ENCODE assay signal across 8 cellular contexts in genomic region chr4:108849611-108850406, GRCh38.
A peak's percentile ranks its signal among the peaks of the same experiment; 100 is the strongest.
DNase-seq lines count a peak whose midpoint lies in the region; ATAC-seq and TF ChIP-seq lines count a peak whose summit lies in the region.

No MANE protein-coding gene starts in this region.

- H3K4me1 Mint-ChIP-seq in stimulated activated effector memory CD8-positive, alpha-beta T cell treated with anti-CD3 and anti-CD28 coated beads, Interleukin-12 subunit alpha, Interleukin-12 subunit beta, amount 100 ng/mL, for 72 hours, result no peaks in the 10 kb centered on the region

- DNase-seq in GM23248, result peak; percentile 79
- DNase-seq in epithelial cell of prostate (ENCODE audit: low read depth, low spot score), result peak; percentile 6
- DNase-seq in NCI-H2196 (lab: John Stamatoyannopoulos, UW; ENCODE audit: unreplicated experiment), result no peak
- DNase-seq in G401 (ENCODE audit: low spot score), result no peak
- DNase-seq in stimulated activated effector memory CD8-positive, alpha-beta T cell treated with anti-CD3 and anti-CD28 coated beads, Interleukin-12 subunit alpha, Interleukin-12 subunit beta, amount 100 ng/mL, for 72 hours (ENCODE audit: low spot score in 2 of 2), result no peak
- DNase-seq in stimulated activated CD4-positive, alpha-beta T cell treated with anti-CD3 and anti-CD28 coated beads, Interleukin-2, amount 100 ng/mL, for 48 hours, result no peak

- H3K4me1 ChIP-seq in GM23248 (ENCODE audit: insufficient read depth) (peaks cover 30% of the 10 kb centered on the region), KMS-11 (ENCODE audit: low read depth, poor library complexity, severe bottlenecking) (peaks cover 75% of the 10 kb centered on the region)

- no peaks in the 10 kb centered on the region for H3K9me3 ChIP-seq in GM23248 (ENCODE audit: low read depth)

- H3K4me3 Mint-ChIP-seq in stimulated activated effector memory CD8-positive, alpha-beta T cell treated with anti-CD3 and anti-CD28 coated beads, Interleukin-12 subunit alpha, Interleukin-12 subunit beta, amount 100 ng/mL, for 72 hours, result no peak overlapping the region

- no peaks in the 10 kb centered on the region for H3K27me3 ChIP-seq in GM23248 (replicated peaks; ENCODE audit: insufficient read depth)
- H3K27me3 ChIP-seq in KMS-11 (ENCODE audit: insufficient read depth, low read depth), result no peaks in the 10 kb centered on the region

- no peak overlapping the region for H3K4me3 ChIP-seq in GM23248
- no peak overlapping the region for H3K4me3 ChIP-seq in KMS-11 (IDR thresholded peaks at IDR 0.05; ENCODE audit: insufficient read depth, low read depth, low read length)

- TF ChIP-seq CTCF in KMS-11 (conservative IDR thresholded peaks at IDR 0.05; ENCODE audit: low read depth, low read length), result no peak

- H3K9me2 ChIP-seq in GM23248 (ENCODE audit: insufficient read depth), result no peaks in the 10 kb centered on the region

- in situ Hi-C loops in GM23248 (cut with MboI), result loop anchor here (25.0 kb wide), 1 partner anchor 962 kb away; the partner anchor contains the start of genes CFI and GAR1
- in situ Hi-C loops in G401 (cut with HindIII; ENCODE audit: low sequenced_read_pairs), result no loop called here

- peaks cover 34% of the 10 kb centered on the region for H3F3A ChIP-seq in GM23248 (ENCODE audit: insufficient read depth)

- H3K27ac ChIP-seq in GM23248 (peak overlapping the region; percentile 63), KMS-11 (peak overlapping the region; percentile 44; the same call in 1 of the 2 replicates), epithelial cell of prostate (peak overlapping the region; percentile 32)

- H3K4me2 ChIP-seq in GM23248 (ENCODE audit: unreplicated experiment) (peak overlapping the region; percentile 40), KMS-11 (peak overlapping the region; percentile 81)

- H3K36me3 ChIP-seq in GM23248 (ENCODE audit: low read depth) (no peaks in the 10 kb centered on the region), KMS-11 (ENCODE audit: insufficient read depth) (no peaks in the 10 kb centered on the region)

- no peaks in the 10 kb centered on the region for H3K36me3 Mint-ChIP-seq in stimulated activated effector memory CD8-positive, alpha-beta T cell treated with anti-CD3 and anti-CD28 coated beads, Interleukin-12 subunit alpha, Interleukin-12 subunit beta, amount 100 ng/mL, for 72 hours

- 52 to 57% methylated on average over 3 of the region's 3 CpGs for WGBS in GM23248 (ENCODE audit: low coverage in 1 of 2, low lambda C conversion rate in 2 of 2, missing lambda C conversion rate in 2 of 2), 2 experiments

- H4K20me1 ChIP-seq in GM23248 (ENCODE audit: insufficient read depth) (no peaks in the 10 kb centered on the region), KMS-11 (ENCODE audit: insufficient read depth) (no peaks in the 10 kb centered on the region)

- H3K9me3 Mint-ChIP-seq in stimulated activated effector memory CD8-positive, alpha-beta T cell treated with anti-CD3 and anti-CD28 coated beads, Interleukin-12 subunit alpha, Interleukin-12 subunit beta, amount 100 ng/mL, for 72 hours, result no peaks in the 10 kb centered on the region

- H2AFZ ChIP-seq in GM23248 (peak overlapping the region; percentile 21; the same call in 1 of the 2 replicates), KMS-11 (ENCODE audit: low read depth) (no peak overlapping the region)

- H3K9ac ChIP-seq in GM23248 (peak overlapping the region; percentile 26; the same call in 1 of the 2 replicates), KMS-11 (no peak overlapping the region)

- peak; percentile 96 for ATAC-seq in GM18502 (IDR thresholded peaks at IDR 0.05; ENCODE audit: poor library complexity, unreplicated experiment)
- ATAC-seq in stimulated activated effector memory CD8-positive, alpha-beta T cell treated with anti-CD3 and anti-CD28 coated beads, Interleukin-12 subunit alpha, Interleukin-12 subunit beta, amount 100 ng/mL, for 72 hours, result no peak

- H3K79me2 ChIP-seq in GM23248 (ENCODE audit: insufficient read depth) (no peaks in the 10 kb centered on the region), KMS-11 (ENCODE audit: insufficient read depth, low read depth) (no peaks in the 10 kb centered on the region)

- H3K27ac Mint-ChIP-seq in stimulated activated effector memory CD8-positive, alpha-beta T cell treated with anti-CD3 and anti-CD28 coated beads, Interleukin-12 subunit alpha, Interleukin-12 subunit beta, amount 100 ng/mL, for 72 hours, result no peak overlapping the region

Comparison
In these comparisons a context has a peak if more than half of its experiments do, and no peak if none do; other contexts are left out.
1. DNase-seq: peak in GM23248 (single experiment) and epithelial cell of prostate (single experiment); none in NCI-H2196 (single experiment), G401 (single experiment), stimulated activated effector memory CD8-positive, alpha-beta T cell treated with anti-CD3 and anti-CD28 coated beads, Interleukin-12 subunit alpha, Interleukin-12 subunit beta, amount 100 ng/mL, for 72 hours (0 of 2) and stimulated activated CD4-positive, alpha-beta T cell treated with anti-CD3 and anti-CD28 coated beads, Interleukin-2, amount 100 ng/mL, for 48 hours (0 of 2).
2. Peak in every context shown above with its lines, with median percentiles within 50 percentile points of each other: H3K27ac ChIP-seq.